24 cellular contexts compared by ENCODE assay signal in the genomic region with DNA sequence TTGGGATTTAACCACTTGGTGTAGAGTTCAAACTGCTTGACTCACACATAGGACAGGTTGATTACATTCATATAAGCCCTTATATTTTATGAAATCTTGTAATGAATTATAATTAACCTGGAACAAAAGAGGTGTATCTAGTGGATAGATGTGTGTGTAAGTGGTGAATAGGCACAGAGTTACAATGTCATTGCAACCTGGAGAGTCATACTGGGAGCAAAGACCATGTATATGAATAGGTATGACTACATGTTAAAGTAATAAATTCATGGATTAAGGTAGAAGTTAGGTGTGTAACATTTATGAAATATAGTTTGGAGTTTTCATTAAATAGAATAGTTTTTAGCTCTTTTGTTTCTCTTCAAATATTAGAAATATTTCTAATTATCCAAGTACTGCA.
"Had no signal": no experiment of that assay in that cellular context is flagged by ENCODE, and none has a peak within 500 bp of the region (broad histone marks: within the 10 kb centered on the region; RNA-seq: fewer than 3 reads in every experiment).

No MANE protein-coding gene starts in this region.

- H3K27me3 ChIP-seq: dorsolateral prefrontal cortex, gastrocnemius medialis, heart right ventricle, sigmoid colon, spleen, stomach, thyroid gland, vagina had no signal

- DNase-seq: dorsolateral prefrontal cortex; effector CD4-positive, alpha-beta T cell; foreskin fibroblast; gastrocnemius medialis; heart right ventricle; hippocampal formation; kidney glomerular epithelial cell; left colon; left ventricle myocardium superior; lower lobe of right lung; naive thymus-derived CD8-positive, alpha-beta T cell; nephron progenitor cell; nucleus accumbens; posterior cingulate gyrus; psoas muscle; right cardiac atrium; sigmoid colon; spleen; stimulated activated CD4-positive, alpha-beta T cell treated with anti-CD3 and anti-CD28 coated beads, Interleukin-4, amount 100 ng/mL, for 4 hours; stimulated activated naive B cell treated with anti-CD40 and anti-IgM and Interleukin-4, amounts not matched to agents 10 μg/mL and 1 μg/mL and 100 μg/mL, for 72 hours; stomach; thyroid gland; trophoblast cell had no signal

- H3K36me3 Mint-ChIP-seq: naive thymus-derived CD8-positive, alpha-beta T cell had no signal

- H3K4me3 ChIP-seq: dorsolateral prefrontal cortex, gastrocnemius medialis, heart right ventricle, lower lobe of right lung, psoas muscle, sigmoid colon, spleen, stomach, thyroid gland, vagina had no signal

- H3K27me3 Mint-ChIP-seq: naive thymus-derived CD8-positive, alpha-beta T cell; stimulated activated naive B cell treated with anti-CD40 and anti-IgM and Interleukin-4, amounts not matched to agents 10 μg/mL and 1 μg/mL and 100 μg/mL, for 72 hours had no signal

- H3K4me3 Mint-ChIP-seq: nephron progenitor cell; stimulated activated naive B cell treated with anti-CD40 and anti-IgM and Interleukin-4, amounts not matched to agents 10 μg/mL and 1 μg/mL and 100 μg/mL, for 72 hours had no signal

- H3K27ac ChIP-seq: dorsolateral prefrontal cortex, gastrocnemius medialis, heart right ventricle, lower lobe of right lung, psoas muscle, sigmoid colon, spleen, stomach, thyroid gland, vagina had no signal

- H3K36me3 ChIP-seq: gastrocnemius medialis, heart right ventricle, lower lobe of right lung, sigmoid colon, spleen, stomach, thyroid gland, vagina had no signal

- ATAC-seq: gastrocnemius medialis; heart right ventricle; left colon; left ventricle myocardium superior; lower lobe of right lung; naive thymus-derived CD8-positive, alpha-beta T cell; psoas muscle; right cardiac atrium; stimulated activated naive B cell treated with anti-CD40 and anti-IgM and Interleukin-4, amounts not matched to agents 10 μg/mL and 1 μg/mL and 100 μg/mL, for 72 hours had no signal

- H3K9me3 ChIP-seq: gastrocnemius medialis, heart right ventricle, lower lobe of right lung, psoas muscle, sigmoid colon, spleen, stomach, thyroid gland, vagina had no signal

- H3K9me3 Mint-ChIP-seq: naive thymus-derived CD8-positive, alpha-beta T cell; stimulated activated naive B cell treated with anti-CD40 and anti-IgM and Interleukin-4, amounts not matched to agents 10 μg/mL and 1 μg/mL and 100 μg/mL, for 72 hours had no signal

- H3K27ac Mint-ChIP-seq: nephron progenitor cell; stimulated activated naive B cell treated with anti-CD40 and anti-IgM and Interleukin-4, amounts not matched to agents 10 μg/mL and 1 μg/mL and 100 μg/mL, for 72 hours had no signal
